In genomic region chr1:203374023-203374422, GRCh38 we compare ENCODE assay signal across 19 cellular contexts. TPM values are rescaled to one million over a fixed set of nuclear protein-coding genes. Genes with fewer than 3 reads are reported as not detected.
DNase-seq lines count a peak whose midpoint lies in the region; ATAC-seq, FAIRE-seq and TF ChIP-seq lines count a peak whose summit lies in the region.
"Had no signal": no experiment of that assay in that cellular context is flagged by ENCODE, and none has a peak within 500 bp of the region (broad histone marks: within the 10 kb centered on the region; RNA-seq: fewer than 3 reads in every experiment).

No MANE protein-coding gene starts in this region.

- POLR2A ChIA-PET in MCF 10A (lab: Yijun Ruan, JAX) = interaction anchor here (0.6 to 1.1 kb wide), 4 partner anchors 26 to 329 kb away, joined by 3 read pairs; no protein-coding TSS in a partner anchor

- FAIRE-seq in HTR-8/SVneo (lab: Jason Lieb, UNC) = no peak
- FAIRE-seq: GM12878, GM18507 had no signal

- H3K9ac ChIP-seq in muscle layer of colon (ENCODE audit: low read length) = no peak overlapping the region

- 0 out of 2 replicates have a peak, but pooled peaks cover 4% of the 10 kb centered on the region for H3K9me2 ChIP-seq in GM23338 (ENCODE audit: insufficient read depth)

- peak overlapping the region; percentile 23; the same call in 1 of the 2 replicates for H2AFZ ChIP-seq in GM23338
- H2AFZ ChIP-seq: PC-9 had no signal

- no peaks in the 10 kb centered on the region for H3K9me3 ChIP-seq in muscle layer of colon (ENCODE audit: low read length)

- H3K27ac Mint-ChIP-seq in GM23338 (no peak overlapping the region), brain (peak overlapping the region in 3 of 5 experiments; percentile 0 to 50 (median 21)), MCF 10A (ENCODE audit: low read depth, unreplicated experiment) (no peak overlapping the region)

- no peak overlapping the region for H3K27ac ChIP-seq in GM23338 (ENCODE audit: low read depth)
- H3K27ac ChIP-seq in muscle layer of colon (ENCODE audit: low read depth, low read length) = peak overlapping the region; percentile 57
- H3K27ac ChIP-seq: PC-9 had no signal

- no peaks in the 10 kb centered on the region for H3K4me1 ChIP-seq in GM23338 (ENCODE audit: insufficient read depth)
- peaks cover 36% of the 10 kb centered on the region for H3K4me1 ChIP-seq in muscle layer of colon (ENCODE audit: insufficient read depth, low read length)

- H3K79me2 ChIP-seq in GM23338 (replicated peaks; ENCODE audit: insufficient read depth) = no peaks in the 10 kb centered on the region

- no peak overlapping the region for H3K4me3 ChIP-seq in GM23338
- no peak overlapping the region for H3K4me3 ChIP-seq in muscle layer of colon (ENCODE audit: low read depth in 1 of 2, low read length in 2 of 2)
- H3K4me3 ChIP-seq: GM12878, PC-9 had no signal

- H3K27me3 ChIP-seq in GM23338 (ENCODE audit: insufficient read depth) = no peaks in the 10 kb centered on the region
- no peaks in the 10 kb centered on the region for H3K27me3 ChIP-seq in muscle layer of colon (ENCODE audit: control insufficient read depth in 1 of 2, insufficient read depth in 2 of 2, low read length in 2 of 2)

- TF ChIP-seq CTCF in GM23338 (conservative IDR thresholded peaks at IDR 0.05; ENCODE audit: low read depth in 2 of 2) (no peak), brain (conservative IDR thresholded peaks at IDR 0.05) (no peak), MCF 10A (IDR thresholded peaks at IDR 0.05; ENCODE audit: unreplicated experiment) (no peak)

- H3K9me3 Mint-ChIP-seq in GM23338 (no peaks in the 10 kb centered on the region), brain (peaks cover 0 to 4% (median 2%) of the 10 kb centered on the region in 5 experiments), MCF 10A (ENCODE audit: unreplicated experiment) (no peaks in the 10 kb centered on the region)

- no peaks in the 10 kb centered on the region for H3F3A ChIP-seq in GM23338 (replicated peaks; ENCODE audit: low read depth)

- no TSS peak for BruUV-seq in MCF 10A (replicated peaks; lab: Mats Ljungman, UMichigan)

- H3K4me1 Mint-ChIP-seq in GM23338 (no peaks in the 10 kb centered on the region), brain (peaks cover 13% of the 10 kb centered on the region), MCF 10A (ENCODE audit: insufficient read depth, unreplicated experiment) (peaks cover 8% of the 10 kb centered on the region)

- H3K4me3 Mint-ChIP-seq in GM23338 (no peak overlapping the region), brain (no peak overlapping the region), MCF 10A (ENCODE audit: unreplicated experiment) (no peak overlapping the region)
- H3K4me3 Mint-ChIP-seq: CD14-positive monocyte had no signal

- ATAC-seq in GM23338 (no peak), sciatic nerve (no peak)
- ATAC-seq: GM12878, HCT116 had no signal

- H3K4me2 ChIP-seq in GM23338 = no peak overlapping the region
- H3K4me2 ChIP-seq: PC-9 had no signal

- CTCF ChIA-PET in MCF 10A (lab: Yijun Ruan, JAX) = interaction anchor here (0.7 to 2.3 kb wide), 9 partner anchors 15 to 335 kb away, joined by 3 to 13 read pairs (median 4); partner anchors contain the start of gene PRELP

- intact Hi-C loops in MCF 10A (cut with micrococcal nuclease) = no loop called here
- intact Hi-C loops in sciatic nerve (cut with DNase I) = no loop called here

- DNase-seq in GM23338 (ENCODE audit: low spot score) (no peak), retina (peak; percentile 53), MCF 10A (ENCODE audit: unreplicated experiment) (no peak), pons (ENCODE audit: low spot score) (no peak), sciatic nerve (ENCODE audit: low spot score) (no peak), HTR-8/SVneo (ENCODE audit: insufficient read length, low spot score) (no peak)
- DNase-seq: IMR-90, MV-4-11, NCI-H1417 treated with DMSO at 0.1 percent for 48 hours, NCI-H2029, NCI-H2171 treated with DMSO at 0.1 percent for 48 hours, NCI-H774, PC-9 had no signal

- H3K36me3 Mint-ChIP-seq in GM23338 (ENCODE audit: low read depth) (no peaks in the 10 kb centered on the region), brain (no peaks in the 10 kb centered on the region), MCF 10A (ENCODE audit: insufficient read depth, unreplicated experiment) (no peaks in the 10 kb centered on the region)
- H3K36me3 Mint-ChIP-seq: CD14-positive monocyte had no signal

- peaks cover 1% of the 10 kb centered on the region for H3K27me3 Mint-ChIP-seq in GM23338 (ENCODE audit: insufficient read depth, low read depth, poor library complexity)
- H3K27me3 Mint-ChIP-seq in brain = peaks cover 9% of the 10 kb centered on the region
- H3K27me3 Mint-ChIP-seq in MCF 10A (ENCODE audit: insufficient read depth, unreplicated experiment) = peaks cover 31% of the 10 kb centered on the region

- H4K20me1 ChIP-seq in GM23338 (replicated peaks; ENCODE audit: insufficient read depth) = no peaks in the 10 kb centered on the region

- H3K36me3 ChIP-seq in GM23338 (ENCODE audit: insufficient read depth) (no peaks in the 10 kb centered on the region), muscle layer of colon (ENCODE audit: insufficient read depth, low read length) (no peaks in the 10 kb centered on the region)

TF ChIP-seq in GM23338, 12 proteins besides CTCF, POLR2A, EP300 and RAD21 (continues in another document):
- no peak for TF ChIP-seq EZH2phosphoT487 (IDR thresholded peaks at IDR 0.05; ENCODE audit: unreplicated experiment)
- TF ChIP-seq ETS1 (IDR thresholded peaks at IDR 0.05) = no peak
- no peak for TF ChIP-seq ZNF114 (CRISPR knock-in tag; IDR thresholded peaks at IDR 0.05)
- no peak for TF ChIP-seq NANOG (IDR thresholded peaks at IDR 0.05; ENCODE audit: borderline replicate concordance)

RNA-seq across cellular contexts. Expression of gene FMOD, which starts 23.1 kb away (rescaled TPM):
- total RNA-seq in GM23338 (2014; rRNA removed; shearing (Covaris generic)) = 0.31 and 1.3 TPM in 2 replicates
- polyA plus RNA-seq in GM23338 (2016; fragmentation: Nextera tagmentation; extraction: Ambion mirVana) (0.27 TPM in 1 of 2 replicates, not detected in the other), brain (ENCODE audit: insufficient read depth, low read depth, low replicate concordance) (7.9 TPM)
- total RNA-seq in MCF 10A (2022) (not detected in 2 replicates), sciatic nerve (126 TPM)
- total RNA-seq: PC-9 had no signal
- polyA plus RNA-seq: CD14-positive monocyte had no signal

Comparison
In these comparisons a context has a peak if more than half of its experiments do, and no peak if none do; other contexts are left out.
1. H3K27ac Mint-ChIP-seq: peak in brain (3 of 5); none in GM23338 (single experiment) and MCF 10A (single experiment).
2. RNA of gene FMOD, which starts 23.1 kb away (total RNA-seq): 126 TPM in sciatic nerve (single experiment); 0.31 to 1.3 TPM in GM23338 and not detected in MCF 10A; every median in the first group is over 10 times any median in the second.